ENCODE assay signal across 9 cellular contexts in the genomic region with DNA sequence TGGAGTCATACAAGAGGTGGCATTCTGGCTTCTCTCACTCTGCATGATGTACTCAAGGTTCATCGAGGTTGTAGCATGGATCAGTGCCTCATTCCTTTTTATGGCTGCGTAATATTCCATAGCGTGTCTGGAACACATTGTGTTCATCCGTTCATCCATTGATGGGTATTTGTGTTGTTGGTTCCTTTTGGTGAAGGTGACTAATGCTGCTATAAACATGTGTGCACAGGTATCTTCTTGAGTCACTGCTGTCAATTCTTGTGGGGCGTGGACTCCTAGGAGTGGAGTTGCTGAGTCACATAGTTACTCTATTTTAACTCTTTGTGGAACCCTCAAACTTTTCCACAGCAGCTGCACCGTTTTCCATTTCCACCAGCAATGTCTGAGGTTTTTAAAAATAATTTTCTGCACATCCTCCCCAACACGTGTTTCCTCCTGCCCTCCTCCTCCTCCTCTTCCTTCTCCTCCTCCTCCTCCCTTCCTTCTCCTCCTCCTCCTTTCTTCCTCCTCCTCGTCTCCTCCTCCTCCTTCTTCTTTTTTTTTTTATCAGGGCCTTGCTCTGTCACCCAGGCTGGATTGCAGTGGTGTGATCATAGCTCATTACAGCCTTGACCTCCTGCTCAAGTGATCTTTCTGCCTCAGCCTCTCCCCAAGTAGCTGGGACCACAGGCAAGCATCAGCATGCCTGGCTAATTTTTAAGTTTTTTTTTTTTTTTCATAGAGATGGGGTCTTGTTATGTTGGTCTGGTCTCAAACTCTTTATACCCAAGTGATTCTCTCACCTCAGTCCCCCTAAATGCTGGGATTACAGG. TPM values are rescaled to one million over a fixed set of nuclear protein-coding genes. Genes with fewer than 3 reads are reported as not detected.
DNase-seq lines count a peak whose midpoint lies in the region; ATAC-seq and TF ChIP-seq lines count a peak whose summit lies in the region.
"Had no signal": no experiment of that assay in that cellular context is flagged by ENCODE, and none has a peak within 500 bp of the region (broad histone marks: within the 10 kb centered on the region; RNA-seq: fewer than 3 reads in every experiment).

No MANE protein-coding gene starts in this region.

- peak; percentile 90 to 92 for ATAC-seq in activated T-cell treated with anti-CD3 and anti-CD28 coated beads, Interleukin-2, amount 50 U/mL, for 72 hours (replicated peaks in 1 of 2)
- ATAC-seq in GM18870 (IDR thresholded peaks at IDR 0.05; ENCODE audit: unreplicated experiment) (no peak), GM21825 (IDR thresholded peaks at IDR 0.05; ENCODE audit: unreplicated experiment) (no peak), HG03045 (IDR thresholded peaks at IDR 0.05; ENCODE audit: unreplicated experiment) (no peak)

- TF ChIP-seq CTCF in coronary artery (IDR thresholded peaks at IDR 0.05), result no peak

- peak; percentile 24 for DNase-seq in Daoy (ENCODE audit: low read depth)
- DNase-seq in LoVo (ENCODE audit: low spot score), result peak; percentile 91
- peak; percentile 53 to 69 for DNase-seq in activated T-cell treated with anti-CD3 and anti-CD28 coated beads, Interleukin-2, amount 50 U/mL, for 72 hours
- DNase-seq in renal cortical epithelial cell (ENCODE audit: low read depth), result peak; percentile 70
- DNase-seq in coronary artery (ENCODE audit: low spot score), result no peak

- peaks cover 29% of the 10 kb centered on the region for H3K27me3 Mint-ChIP-seq in activated T-cell treated with anti-CD3 and anti-CD28 coated beads, Interleukin-2, amount 50 U/mL, for 72 hours (ENCODE audit: low read depth)

- H3K4me3 Mint-ChIP-seq in activated T-cell treated with anti-CD3 and anti-CD28 coated beads, Interleukin-2, amount 50 U/mL, for 72 hours, result peak overlapping the region; percentile 29 to 80

- H3K27ac ChIP-seq in coronary artery, result no peak overlapping the region

- H3K27ac Mint-ChIP-seq in activated T-cell treated with anti-CD3 and anti-CD28 coated beads, Interleukin-2, amount 50 U/mL, for 72 hours, result peak overlapping the region; percentile 75

- H3K4me3 ChIP-seq in coronary artery, result no peak overlapping the region

- peaks cover 2 to 3% of the 10 kb centered on the region in 2 donors for H3K36me3 Mint-ChIP-seq in activated T-cell treated with anti-CD3 and anti-CD28 coated beads, Interleukin-2, amount 50 U/mL, for 72 hours (ENCODE audit: insufficient read depth in 2 of 2)

- H3K4me1 Mint-ChIP-seq in activated T-cell treated with anti-CD3 and anti-CD28 coated beads, Interleukin-2, amount 50 U/mL, for 72 hours (ENCODE audit: low read depth), result peaks cover 20% of the 10 kb centered on the region

- peaks cover 0 to 3% of the 10 kb centered on the region in 2 donors for H3K9me3 Mint-ChIP-seq in activated T-cell treated with anti-CD3 and anti-CD28 coated beads, Interleukin-2, amount 50 U/mL, for 72 hours

RNA-seq across cellular contexts. Expression of gene TMEM221, which starts 2.0 kb away (rescaled TPM):
- total RNA-seq in Daoy (2014; rRNA removed; shearing (Covaris generic)), result not detected in 2 replicates
- total RNA-seq in activated T-cell treated with anti-CD3 and anti-CD28 coated beads, Interleukin-2, amount 50 U/mL, for 72 hours, result not detected
- total RNA-seq in renal cortical epithelial cell, result 0.30 TPM in 1 of 2 replicates, not detected in the other

RNA-seq across cellular contexts. Expression of gene NXNL1, which starts 10.3 kb away (rescaled TPM):
- total RNA-seq in Daoy (2014; rRNA removed; shearing (Covaris generic)), result not detected in 2 replicates
- total RNA-seq in activated T-cell treated with anti-CD3 and anti-CD28 coated beads, Interleukin-2, amount 50 U/mL, for 72 hours, result not detected
- total RNA-seq in renal cortical epithelial cell, result not detected in 2 replicates
- total RNA-seq: temporal lobe had no signal

RNA-seq across cellular contexts. Expression of gene SLC27A1, which starts 19.9 kb away (rescaled TPM):
- total RNA-seq in Daoy (2014; rRNA removed; shearing (Covaris generic)), result 0.98 and 3.7 TPM in 2 replicates
- 1 to 10 TPM; 3.5 to 4.4 TPM for total RNA-seq in activated T-cell treated with anti-CD3 and anti-CD28 coated beads, Interleukin-2, amount 50 U/mL, for 72 hours
- 10.1 and 19.4 TPM in 2 replicates for total RNA-seq in renal cortical epithelial cell

RNA-seq across cellular contexts. Expression of gene MVB12A, which starts 30.6 kb away (rescaled TPM):
- 82.3 and 102 TPM in 2 replicates for total RNA-seq in Daoy (2014; rRNA removed; shearing (Covaris generic))
- total RNA-seq in activated T-cell treated with anti-CD3 and anti-CD28 coated beads, Interleukin-2, amount 50 U/mL, for 72 hours, result 10 to 100 TPM; 32.4 to 38.4 TPM
- total RNA-seq in renal cortical epithelial cell, result 47.0 and 70.2 TPM in 2 replicates

RNA-seq across cellular contexts. Expression of gene BST2, which starts 45.0 kb away (rescaled TPM):
- 0.83 and 4.4 TPM in 2 replicates for total RNA-seq in Daoy (2014; rRNA removed; shearing (Covaris generic))
- 10 to 100 TPM; 40.9 to 75.0 TPM for total RNA-seq in activated T-cell treated with anti-CD3 and anti-CD28 coated beads, Interleukin-2, amount 50 U/mL, for 72 hours
- 101 and 183 TPM in 2 replicates for total RNA-seq in renal cortical epithelial cell

Comparison
In these comparisons a context has a peak if more than half of its experiments do, and no peak if none do; other contexts are left out.
1. ATAC-seq: peak in activated T-cell treated with anti-CD3 and anti-CD28 coated beads, Interleukin-2, amount 50 U/mL, for 72 hours (2 of 2); none in GM18870 (single experiment), GM21825 (single experiment) and HG03045 (single experiment).